Comparison of ENCODE assay signal across 19 cellular contexts in the genomic region with DNA sequence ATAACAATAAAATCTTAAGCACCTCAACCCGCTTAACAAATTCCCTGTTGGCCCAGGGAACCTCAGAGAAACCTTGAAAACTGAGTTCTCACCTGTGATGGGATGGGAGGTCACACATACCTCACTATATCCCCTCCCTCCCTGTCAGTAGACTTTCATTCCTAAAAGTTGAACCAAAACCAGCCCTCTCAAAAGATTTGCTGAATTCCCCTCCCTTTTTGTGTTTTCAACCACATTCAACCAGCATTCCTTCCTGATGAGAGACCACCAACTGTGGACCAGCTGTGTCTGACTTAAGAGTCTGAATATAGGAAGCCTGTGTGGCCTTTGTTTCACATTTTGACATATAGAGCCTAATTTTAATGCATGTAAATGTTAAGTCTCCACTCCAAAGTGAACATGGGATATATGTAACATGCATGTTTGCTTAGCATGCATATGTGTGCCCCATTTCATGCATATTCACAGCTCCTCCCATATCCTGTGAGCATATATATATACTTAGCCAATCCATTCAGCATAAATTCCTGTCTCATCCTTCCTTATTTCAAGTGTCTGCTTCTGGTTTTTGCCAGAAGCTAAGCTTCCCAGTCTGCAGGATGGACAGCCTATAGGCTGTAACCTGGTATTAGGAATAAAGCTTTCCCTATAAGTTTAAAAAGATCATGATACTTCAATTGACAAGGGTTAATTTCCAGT.
"Had no signal": no experiment of that assay in that cellular context is flagged by ENCODE, and none has a peak within 500 bp of the region (broad histone marks: within the 10 kb centered on the region; RNA-seq: fewer than 3 reads in every experiment).

No MANE protein-coding gene starts in this region.

- H3K36me3 ChIP-seq: brain microvascular endothelial cell, left lung, suprapubic skin had no signal

- H3K4me3 Mint-ChIP-seq: nephron; T-helper 2 cell treated with Interferon-gamma antibody and Interleukin-4, amounts not matched to agents 5 μg/mL and 100 μg/mL, for 36 hours; type B pancreatic cell had no signal

- H3K9me3 Mint-ChIP-seq: nephron; T-helper 2 cell treated with Interferon-gamma antibody and Interleukin-4, amounts not matched to agents 5 μg/mL and 100 μg/mL, for 36 hours; type B pancreatic cell had no signal

- H3K27ac ChIP-seq: brain microvascular endothelial cell, left lung, suprapubic skin had no signal

- H3K4me3 ChIP-seq: left lung, suprapubic skin had no signal

- H3K4me1 ChIP-seq: left lung, suprapubic skin had no signal

- H3K27ac Mint-ChIP-seq: activated naive CD4-positive, alpha-beta T cell treated with anti-CD3 and anti-CD28 coated beads, Interleukin-2, amount 50 U/mL, for 72 hours; T-helper 2 cell treated with Interferon-gamma antibody and Interleukin-4, amounts not matched to agents 5 μg/mL and 100 μg/mL, for 36 hours; type B pancreatic cell had no signal

- H3K36me3 Mint-ChIP-seq: activated naive CD4-positive, alpha-beta T cell treated with anti-CD3 and anti-CD28 coated beads, Interleukin-2, amount 50 U/mL, for 72 hours; type B pancreatic cell had no signal

- H3K27me3 Mint-ChIP-seq: type B pancreatic cell had no signal

- ATAC-seq: activated CD4-positive, CD25-positive, alpha-beta regulatory T cell treated with anti-CD3 and anti-CD28 coated beads, Interleukin-2, amount 50 U/mL, for 24 hours; activated naive CD4-positive, alpha-beta T cell treated with anti-CD3 and anti-CD28 coated beads, Interleukin-2, amount 50 U/mL, for 72 hours; left lung; sciatic nerve; stimulated activated naive CD8-positive, alpha-beta T cell treated with anti-CD3 and anti-CD28 coated beads, Interleukin-15, Interleukin-2, amounts not matched to agents 100 U/mL and 50 U/mL, for 24 hours had no signal

- H3K27me3 ChIP-seq: brain microvascular endothelial cell, left lung, suprapubic skin had no signal

- H3K9me3 ChIP-seq: left lung, suprapubic skin had no signal

- DNase-seq: activated effector memory CD4-positive, alpha-beta T cell treated with anti-CD3 and anti-CD28 coated beads, Interleukin-2, amount 50 U/mL, for 16 hours; activated T-cell treated with anti-CD3 and anti-CD28 coated beads, Interleukin-2, amount 50 U/mL, for 1 hour; amniotic stem cell; brain microvascular endothelial cell; dermis blood vessel endothelial cell; erythroblast; hypothalamus; islet precursor cell; left lung; stimulated activated CD4-positive, alpha-beta T cell treated with anti-CD3 and anti-CD28 coated beads, Interleukin-12 subunit alpha, Interleukin-12 subunit beta, amount 100 ng/mL, for 4 hours; stimulated activated CD4-positive, alpha-beta T cell treated with anti-CD3 and anti-CD28 coated beads, Interleukin-2, amount 100 ng/mL, for 48 hours; stimulated activated naive CD8-positive, alpha-beta T cell treated with anti-CD3 and anti-CD28 coated beads, Interleukin-15, Interleukin-2, amounts not matched to agents 100 U/mL and 50 U/mL, for 24 hours had no signal
